Comparison of ENCODE assay signal across 9 cellular contexts in genomic region chr1:235015291-235015990, GRCh38.
DNase-seq lines count a peak whose midpoint lies in the region; ATAC-seq and TF ChIP-seq lines count a peak whose summit lies in the region.
"Had no signal": no experiment of that assay in that cellular context is flagged by ENCODE, and none has a peak within 500 bp of the region (broad histone marks: within the 10 kb centered on the region; RNA-seq: fewer than 3 reads in every experiment).

No MANE protein-coding gene starts in this region.

- peak; percentile 25 for ATAC-seq in GM19035 (IDR thresholded peaks at IDR 0.05; ENCODE audit: unreplicated experiment)
- ATAC-seq in HG02884 (IDR thresholded peaks at IDR 0.05; ENCODE audit: unreplicated experiment) = peak; percentile 41
- ATAC-seq: esophagus mucosa had no signal

- H3K9me3 Mint-ChIP-seq in activated T-cell treated with anti-CD3 and anti-CD28 coated beads, Interleukin-2, amount 50 U/mL, for 24 hours = peaks cover 21% of the 10 kb centered on the region

- peaks cover 6% of the 10 kb centered on the region for H3K36me3 Mint-ChIP-seq in activated T-cell treated with anti-CD3 and anti-CD28 coated beads, Interleukin-2, amount 50 U/mL, for 24 hours (ENCODE audit: low read depth)

- TF ChIP-seq CTCF in coronary artery (IDR thresholded peaks at IDR 0.05) = no peak

- H3K4me3 ChIP-seq in coronary artery = no peak overlapping the region

- H3K4me1 Mint-ChIP-seq in activated T-cell treated with anti-CD3 and anti-CD28 coated beads, Interleukin-2, amount 50 U/mL, for 24 hours (ENCODE audit: low read depth) = peaks cover 91% of the 10 kb centered on the region

- DNase-seq in activated T-cell treated with anti-CD3 and anti-CD28 coated beads, Interleukin-2, amount 50 U/mL, for 24 hours = peak; percentile 47
- DNase-seq in stimulated activated CD4-positive, alpha-beta T cell treated with anti-CD3 and anti-CD28 coated beads, Interleukin-2, amount 100 ng/mL, for 24 hours = peak; percentile 58 to 62
- DNase-seq in cerebellar nuclear complex (lab: John Stamatoyannopoulos, UW) = no peak
- no peak for DNase-seq in NCI-H2196 treated with DMSO at 0.1 percent for 48 hours (lab: John Stamatoyannopoulos, UW; ENCODE audit: unreplicated experiment)
- no peak for DNase-seq in G401 (ENCODE audit: low spot score)
- no peak for DNase-seq in coronary artery (ENCODE audit: low spot score)

- in situ Hi-C loops in G401 (cut with HindIII; ENCODE audit: low sequenced_read_pairs) = no loop called here

- peak overlapping the region; percentile 94 for H3K27ac Mint-ChIP-seq in activated T-cell treated with anti-CD3 and anti-CD28 coated beads, Interleukin-2, amount 50 U/mL, for 24 hours

- peak overlapping the region; percentile 6 for H3K4me3 Mint-ChIP-seq in activated T-cell treated with anti-CD3 and anti-CD28 coated beads, Interleukin-2, amount 50 U/mL, for 24 hours

- H3K27me3 Mint-ChIP-seq in activated T-cell treated with anti-CD3 and anti-CD28 coated beads, Interleukin-2, amount 50 U/mL, for 24 hours = no peaks in the 10 kb centered on the region

- H3K27ac ChIP-seq in coronary artery = no peak overlapping the region

Comparison
In these comparisons a context has a peak if more than half of its experiments do, and no peak if none do; other contexts are left out.
1. DNase-seq: peak in activated T-cell treated with anti-CD3 and anti-CD28 coated beads, Interleukin-2, amount 50 U/mL, for 24 hours (single experiment) and stimulated activated CD4-positive, alpha-beta T cell treated with anti-CD3 and anti-CD28 coated beads, Interleukin-2, amount 100 ng/mL, for 24 hours (2 of 2); none in cerebellar nuclear complex (0 of 2), NCI-H2196 treated with DMSO at 0.1 percent for 48 hours (single experiment), G401 (single experiment) and coronary artery (single experiment).